ENCODE assay signal across 1 cellular context in the genomic region with DNA sequence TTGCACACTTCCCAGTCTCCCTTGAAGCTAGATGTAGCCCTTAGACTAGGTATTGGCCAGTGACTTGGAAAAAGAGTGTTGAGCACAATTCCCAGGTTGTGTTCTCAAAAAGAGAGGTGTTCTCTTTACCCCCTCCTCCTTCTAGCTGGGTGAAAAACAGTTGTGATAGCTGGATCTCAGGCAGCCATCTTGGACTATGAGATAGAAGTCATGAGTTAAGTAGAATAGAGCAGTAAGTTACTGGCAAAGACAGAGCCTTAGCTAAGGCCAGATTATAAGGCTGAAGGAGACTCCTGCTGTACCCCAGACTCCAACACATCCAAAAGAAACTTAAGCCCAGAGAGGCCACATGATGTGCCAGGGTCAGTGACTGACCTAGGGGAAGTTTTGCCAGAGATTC.
A peak's percentile ranks its signal among the peaks of the same experiment; 100 is the strongest.
TF ChIP-seq lines count a peak whose summit lies in the region.

No MANE protein-coding gene starts in this region.

TF ChIP-seq in K562, 482 proteins besides CTCF, POLR2A, EP300 and RAD21:
- TF ChIP-seq, protein P1, sequence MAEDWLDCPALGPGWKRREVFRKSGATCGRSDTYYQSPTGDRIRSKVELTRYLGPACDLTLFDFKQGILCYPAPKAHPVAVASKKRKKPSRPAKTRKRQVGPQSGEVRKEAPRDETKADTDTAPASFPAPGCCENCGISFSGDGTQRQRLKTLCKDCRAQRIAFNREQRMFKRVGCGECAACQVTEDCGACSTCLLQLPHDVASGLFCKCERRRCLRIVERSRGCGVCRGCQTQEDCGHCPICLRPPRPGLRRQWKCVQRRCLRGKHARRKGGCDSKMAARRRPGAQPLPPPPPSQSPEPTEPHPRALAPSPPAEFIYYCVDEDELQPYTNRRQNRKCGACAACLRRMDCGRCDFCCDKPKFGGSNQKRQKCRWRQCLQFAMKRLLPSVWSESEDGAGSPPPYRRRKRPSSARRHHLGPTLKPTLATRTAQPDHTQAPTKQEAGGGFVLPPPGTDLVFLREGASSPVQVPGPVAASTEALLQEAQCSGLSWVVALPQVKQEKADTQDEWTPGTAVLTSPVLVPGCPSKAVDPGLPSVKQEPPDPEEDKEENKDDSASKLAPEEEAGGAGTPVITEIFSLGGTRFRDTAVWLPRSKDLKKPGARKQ (CRISPR knock-in tag; IDR thresholded peaks at IDR 0.05): no peak
- TF ChIP-seq YY1 (IDR thresholded peaks at IDR 0.05; ENCODE audit: borderline replicate concordance in 1 of 3, control insufficient read depth in 1 of 3, extremely low read depth in 1 of 3, insufficient read depth in 3 of 3, insufficient read length in 1 of 3, insufficient replicate concordance in 2 of 3, low read depth in 1 of 3, low read length in 2 of 3) (peak in 1 of 3 experiments; percentile 50), SNIP1 (IDR thresholded peaks at IDR 0.05; ENCODE audit: low read depth) (no peak), HLTF (IDR thresholded peaks at IDR 0.05) (no peak), RBM25 (IDR thresholded peaks at IDR 0.05; ENCODE audit: low read depth, low read length, severe bottlenecking) (peak; percentile 18), RFX1 (IDR thresholded peaks at IDR 0.05) (no peak), SETDB1 (IDR thresholded peaks at IDR 0.05; ENCODE audit: low read length) (no peak), TSC22D4 (tag; IDR thresholded peaks at IDR 0.05) (no peak), NFE2 (IDR thresholded peaks at IDR 0.05; ENCODE audit: low read depth) (no peak), NBN (IDR thresholded peaks at IDR 0.05; ENCODE audit: low read depth) (no peak), SRSF9 (IDR thresholded peaks at IDR 0.05; ENCODE audit: borderline replicate concordance, low read depth, low read length) (no peak), CHD2 (IDR thresholded peaks at IDR 0.05; ENCODE audit: low read depth, low read length) (no peak)
- TF ChIP-seq, protein P2, sequence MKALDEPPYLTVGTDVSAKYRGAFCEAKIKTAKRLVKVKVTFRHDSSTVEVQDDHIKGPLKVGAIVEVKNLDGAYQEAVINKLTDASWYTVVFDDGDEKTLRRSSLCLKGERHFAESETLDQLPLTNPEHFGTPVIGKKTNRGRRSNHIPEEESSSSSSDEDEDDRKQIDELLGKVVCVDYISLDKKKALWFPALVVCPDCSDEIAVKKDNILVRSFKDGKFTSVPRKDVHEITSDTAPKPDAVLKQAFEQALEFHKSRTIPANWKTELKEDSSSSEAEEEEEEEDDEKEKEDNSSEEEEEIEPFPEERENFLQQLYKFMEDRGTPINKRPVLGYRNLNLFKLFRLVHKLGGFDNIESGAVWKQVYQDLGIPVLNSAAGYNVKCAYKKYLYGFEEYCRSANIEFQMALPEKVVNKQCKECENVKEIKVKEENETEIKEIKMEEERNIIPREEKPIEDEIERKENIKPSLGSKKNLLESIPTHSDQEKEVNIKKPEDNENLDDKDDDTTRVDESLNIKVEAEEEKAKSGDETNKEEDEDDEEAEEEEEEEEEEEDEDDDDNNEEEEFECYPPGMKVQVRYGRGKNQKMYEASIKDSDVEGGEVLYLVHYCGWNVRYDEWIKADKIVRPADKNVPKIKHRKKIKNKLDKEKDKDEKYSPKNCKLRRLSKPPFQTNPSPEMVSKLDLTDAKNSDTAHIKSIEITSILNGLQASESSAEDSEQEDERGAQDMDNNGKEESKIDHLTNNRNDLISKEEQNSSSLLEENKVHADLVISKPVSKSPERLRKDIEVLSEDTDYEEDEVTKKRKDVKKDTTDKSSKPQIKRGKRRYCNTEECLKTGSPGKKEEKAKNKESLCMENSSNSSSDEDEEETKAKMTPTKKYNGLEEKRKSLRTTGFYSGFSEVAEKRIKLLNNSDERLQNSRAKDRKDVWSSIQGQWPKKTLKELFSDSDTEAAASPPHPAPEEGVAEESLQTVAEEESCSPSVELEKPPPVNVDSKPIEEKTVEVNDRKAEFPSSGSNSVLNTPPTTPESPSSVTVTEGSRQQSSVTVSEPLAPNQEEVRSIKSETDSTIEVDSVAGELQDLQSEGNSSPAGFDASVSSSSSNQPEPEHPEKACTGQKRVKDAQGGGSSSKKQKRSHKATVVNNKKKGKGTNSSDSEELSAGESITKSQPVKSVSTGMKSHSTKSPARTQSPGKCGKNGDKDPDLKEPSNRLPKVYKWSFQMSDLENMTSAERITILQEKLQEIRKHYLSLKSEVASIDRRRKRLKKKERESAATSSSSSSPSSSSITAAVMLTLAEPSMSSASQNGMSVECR (CRISPR knock-in tag; IDR thresholded peaks at IDR 0.05): no peak
- TF ChIP-seq, protein P3, sequence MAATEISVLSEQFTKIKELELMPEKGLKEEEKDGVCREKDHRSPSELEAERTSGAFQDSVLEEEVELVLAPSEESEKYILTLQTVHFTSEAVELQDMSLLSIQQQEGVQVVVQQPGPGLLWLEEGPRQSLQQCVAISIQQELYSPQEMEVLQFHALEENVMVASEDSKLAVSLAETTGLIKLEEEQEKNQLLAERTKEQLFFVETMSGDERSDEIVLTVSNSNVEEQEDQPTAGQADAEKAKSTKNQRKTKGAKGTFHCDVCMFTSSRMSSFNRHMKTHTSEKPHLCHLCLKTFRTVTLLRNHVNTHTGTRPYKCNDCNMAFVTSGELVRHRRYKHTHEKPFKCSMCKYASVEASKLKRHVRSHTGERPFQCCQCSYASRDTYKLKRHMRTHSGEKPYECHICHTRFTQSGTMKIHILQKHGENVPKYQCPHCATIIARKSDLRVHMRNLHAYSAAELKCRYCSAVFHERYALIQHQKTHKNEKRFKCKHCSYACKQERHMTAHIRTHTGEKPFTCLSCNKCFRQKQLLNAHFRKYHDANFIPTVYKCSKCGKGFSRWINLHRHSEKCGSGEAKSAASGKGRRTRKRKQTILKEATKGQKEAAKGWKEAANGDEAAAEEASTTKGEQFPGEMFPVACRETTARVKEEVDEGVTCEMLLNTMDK (IDR thresholded peaks at IDR 0.05; ENCODE audit: borderline replicate concordance, insufficient read depth, low read depth, low read length, poor library complexity, severe bottlenecking): no peak
